ENCODE assay signal across 21 cellular contexts in the genomic region with DNA sequence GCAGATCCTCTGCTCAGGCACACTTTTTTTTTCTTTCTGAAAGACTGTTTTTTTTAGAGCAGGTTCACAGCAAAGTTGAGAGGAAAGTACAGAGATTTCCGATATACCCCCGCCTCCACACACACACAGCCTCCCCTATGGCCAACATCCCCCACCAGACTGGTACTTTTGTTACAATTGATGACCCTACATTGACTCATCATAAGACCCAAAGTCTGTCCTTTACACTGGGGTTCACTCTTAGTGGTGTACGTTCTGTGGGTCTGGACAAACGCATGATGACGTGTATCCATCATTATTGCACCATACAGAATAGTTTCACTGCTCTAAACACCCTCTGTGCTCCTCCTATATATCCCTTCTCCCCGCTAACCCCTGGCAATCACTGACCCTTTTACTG.
DNase-seq lines count a peak whose midpoint lies in the region; ATAC-seq lines count a peak whose summit lies in the region.
"Had no signal": no experiment of that assay in that cellular context is flagged by ENCODE, and none has a peak within 500 bp of the region (broad histone marks: within the 10 kb centered on the region; RNA-seq: fewer than 3 reads in every experiment).

No MANE protein-coding gene starts in this region.

- no peak overlapping the region for H3K4me3 Mint-ChIP-seq in activated naive CD4-positive, alpha-beta T cell treated with anti-CD3 and anti-CD28 coated beads, Interleukin-2, amount 50 U/mL, for 24 hours
- H3K4me3 Mint-ChIP-seq in activated naive CD8-positive, alpha-beta T cell treated with anti-CD3 and anti-CD28 coated beads, Interleukin-2, amount 50 U/mL, for 24 hours = no peak overlapping the region
- peak overlapping the region; percentile 1 to 10 for H3K4me3 Mint-ChIP-seq in stimulated activated naive CD8-positive, alpha-beta T cell treated with anti-CD3 and anti-CD28 coated beads, Interleukin-15, amount 100 ng/mL, for 72 hours
- H3K4me3 Mint-ChIP-seq: brain, nephron had no signal

- H3K36me3 Mint-ChIP-seq in activated naive CD4-positive, alpha-beta T cell treated with anti-CD3 and anti-CD28 coated beads, Interleukin-2, amount 50 U/mL, for 24 hours = peaks cover 6% of the 10 kb centered on the region
- H3K36me3 Mint-ChIP-seq in activated naive CD8-positive, alpha-beta T cell treated with anti-CD3 and anti-CD28 coated beads, Interleukin-2, amount 50 U/mL, for 24 hours (ENCODE audit: low read depth) = peaks cover 22% of the 10 kb centered on the region
- H3K36me3 Mint-ChIP-seq: brain had no signal

- H3K27ac Mint-ChIP-seq in activated naive CD4-positive, alpha-beta T cell treated with anti-CD3 and anti-CD28 coated beads, Interleukin-2, amount 50 U/mL, for 24 hours = peak overlapping the region; percentile 64
- peak overlapping the region; percentile 88 for H3K27ac Mint-ChIP-seq in activated naive CD8-positive, alpha-beta T cell treated with anti-CD3 and anti-CD28 coated beads, Interleukin-2, amount 50 U/mL, for 24 hours
- peak overlapping the region; percentile 93 to 96 for H3K27ac Mint-ChIP-seq in stimulated activated naive CD8-positive, alpha-beta T cell treated with anti-CD3 and anti-CD28 coated beads, Interleukin-15, amount 100 ng/mL, for 72 hours
- H3K27ac Mint-ChIP-seq: brain, nephron had no signal

- ATAC-seq in GM19463 (IDR thresholded peaks at IDR 0.05; ENCODE audit: unreplicated experiment) = peak; percentile 35
- ATAC-seq in activated naive CD8-positive, alpha-beta T cell treated with anti-CD3 and anti-CD28 coated beads, Interleukin-2, amount 50 U/mL, for 24 hours = peak; percentile 86
- ATAC-seq in stimulated activated naive CD8-positive, alpha-beta T cell treated with anti-CD3 and anti-CD28 coated beads, Interleukin-15, amount 100 ng/mL, for 72 hours = peak; percentile 89

- DNase-seq in activated naive CD4-positive, alpha-beta T cell (lab: John Stamatoyannopoulos, UW) = no peak
- peak; percentile 44 for DNase-seq in activated naive CD8-positive, alpha-beta T cell treated with anti-CD3 and anti-CD28 coated beads, Interleukin-2, amount 50 U/mL, for 24 hours
- peak; percentile 50 to 75 for DNase-seq in stimulated activated naive CD8-positive, alpha-beta T cell treated with anti-CD3 and anti-CD28 coated beads, Interleukin-15, amount 100 ng/mL, for 72 hours
- DNase-seq in NAMALWA (ENCODE audit: low spot score) (no peak), G401 (ENCODE audit: low spot score) (no peak)
- DNase-seq: activated CD4-positive, alpha-beta T cell treated with anti-CD3 and anti-CD28 coated beads, Interleukin-2, amount 50 U/mL, for 4 hours; GOT3; KBM-7; MG63; NCI-H1417; NCI-H2081 treated with DMSO at 0.1 percent for 48 hours; NCI-H345; NCI-H748 treated with DMSO at 0.1 percent for 48 hours; ovary; retina; stimulated activated CD4-positive, alpha-beta T cell treated with anti-CD3 and anti-CD28 coated beads, Interleukin-4, amount 100 ng/mL, for 1 hour; upper lobe of left lung had no signal

- H3K27me3 Mint-ChIP-seq in activated naive CD4-positive, alpha-beta T cell treated with anti-CD3 and anti-CD28 coated beads, Interleukin-2, amount 50 U/mL, for 24 hours = no peaks in the 10 kb centered on the region
- no peaks in the 10 kb centered on the region for H3K27me3 Mint-ChIP-seq in activated naive CD8-positive, alpha-beta T cell treated with anti-CD3 and anti-CD28 coated beads, Interleukin-2, amount 50 U/mL, for 24 hours
- H3K27me3 Mint-ChIP-seq in stimulated activated naive CD8-positive, alpha-beta T cell treated with anti-CD3 and anti-CD28 coated beads, Interleukin-15, amount 100 ng/mL, for 72 hours = no peaks in the 10 kb centered on the region

- in situ Hi-C loops in G401 (cut with HindIII; ENCODE audit: low sequenced_read_pairs) = no loop called here

- peaks cover 14% of the 10 kb centered on the region for H3K9me3 Mint-ChIP-seq in activated naive CD4-positive, alpha-beta T cell treated with anti-CD3 and anti-CD28 coated beads, Interleukin-2, amount 50 U/mL, for 24 hours
- peaks cover 13% of the 10 kb centered on the region for H3K9me3 Mint-ChIP-seq in activated naive CD8-positive, alpha-beta T cell treated with anti-CD3 and anti-CD28 coated beads, Interleukin-2, amount 50 U/mL, for 24 hours
- H3K9me3 Mint-ChIP-seq in stimulated activated naive CD8-positive, alpha-beta T cell treated with anti-CD3 and anti-CD28 coated beads, Interleukin-15, amount 100 ng/mL, for 72 hours = peaks cover 30 to 34% of the 10 kb centered on the region in 2 donors

- peaks cover 74% of the 10 kb centered on the region for H3K4me1 Mint-ChIP-seq in activated naive CD4-positive, alpha-beta T cell treated with anti-CD3 and anti-CD28 coated beads, Interleukin-2, amount 50 U/mL, for 24 hours
- peaks cover 71% of the 10 kb centered on the region for H3K4me1 Mint-ChIP-seq in activated naive CD8-positive, alpha-beta T cell treated with anti-CD3 and anti-CD28 coated beads, Interleukin-2, amount 50 U/mL, for 24 hours
- H3K4me1 Mint-ChIP-seq in stimulated activated naive CD8-positive, alpha-beta T cell treated with anti-CD3 and anti-CD28 coated beads, Interleukin-15, amount 100 ng/mL, for 72 hours = peaks cover 83% of the 10 kb centered on the region

Comparison
In these comparisons a context has a peak if more than half of its experiments do, and no peak if none do; other contexts are left out.
1. H3K4me3 Mint-ChIP-seq: peak in stimulated activated naive CD8-positive, alpha-beta T cell treated with anti-CD3 and anti-CD28 coated beads, Interleukin-15, amount 100 ng/mL, for 72 hours (2 of 2); none in activated naive CD4-positive, alpha-beta T cell treated with anti-CD3 and anti-CD28 coated beads, Interleukin-2, amount 50 U/mL, for 24 hours (single experiment) and activated naive CD8-positive, alpha-beta T cell treated with anti-CD3 and anti-CD28 coated beads, Interleukin-2, amount 50 U/mL, for 24 hours (single experiment).
2. DNase-seq: peak in activated naive CD8-positive, alpha-beta T cell treated with anti-CD3 and anti-CD28 coated beads, Interleukin-2, amount 50 U/mL, for 24 hours (single experiment) and stimulated activated naive CD8-positive, alpha-beta T cell treated with anti-CD3 and anti-CD28 coated beads, Interleukin-15, amount 100 ng/mL, for 72 hours (2 of 2); none in activated naive CD4-positive, alpha-beta T cell (0 of 4), NAMALWA (single experiment) and G401 (single experiment).
3. ATAC-seq: peak in every context shown above with its lines; median percentile 89 in stimulated activated naive CD8-positive, alpha-beta T cell treated with anti-CD3 and anti-CD28 coated beads, Interleukin-15, amount 100 ng/mL, for 72 hours; 86 in activated naive CD8-positive, alpha-beta T cell treated with anti-CD3 and anti-CD28 coated beads, Interleukin-2, amount 50 U/mL, for 24 hours; 35 in GM19463.
4. Peak in every context shown above with its lines, with median percentiles within 50 percentile points of each other: H3K27ac Mint-ChIP-seq.